Comparison of ENCODE assay signal across 14 cellular contexts in the genomic region with DNA sequence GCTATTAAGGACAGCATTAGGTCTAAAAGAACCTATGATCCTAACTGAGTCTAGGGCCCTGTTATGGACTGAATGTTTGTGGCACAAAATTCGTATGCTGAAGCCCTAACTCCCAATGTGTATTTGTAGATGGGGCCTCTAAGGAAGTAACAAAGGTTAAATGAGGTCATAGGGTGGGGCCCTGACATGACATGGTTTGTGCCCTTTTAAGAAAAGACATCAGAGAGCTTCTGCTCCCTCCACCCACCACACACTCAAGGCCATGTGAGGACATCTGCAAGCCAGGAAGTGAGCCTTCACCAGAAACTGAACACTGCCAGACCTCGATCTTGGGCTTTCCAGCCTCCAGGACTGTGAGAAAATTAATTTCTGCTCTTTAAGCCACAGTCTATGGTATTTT. TPM values are rescaled to one million over a fixed set of nuclear protein-coding genes. Genes with fewer than 3 reads are reported as not detected.
DNase-seq lines count a peak whose midpoint lies in the region; ATAC-seq and FAIRE-seq lines count a peak whose summit lies in the region.
"Had no signal": no experiment of that assay in that cellular context is flagged by ENCODE, and none has a peak within 500 bp of the region (broad histone marks: within the 10 kb centered on the region; RNA-seq: fewer than 3 reads in every experiment).

No MANE protein-coding gene starts in this region.

- peak; percentile 37 for DNase-seq in activated naive CD4-positive, alpha-beta T cell treated with anti-CD3 and anti-CD28 coated beads, Interleukin-2, amount 10 ng/mL, durations not matched to agents 7 days and 5 days
- DNase-seq in activated naive CD4-positive, alpha-beta T cell treated with Interleukin-2 at 50 U/mL for 16 hours: no peak
- DNase-seq in MV-4-11 (lab: John Stamatoyannopoulos, UW): peak; percentile 84
- no peak for DNase-seq in activated naive CD8-positive, alpha-beta T cell treated with anti-CD3 and anti-CD28 coated beads, Interleukin-2, amount 10 ng/mL, durations not matched to agents 7 days and 5 days
- DNase-seq in NCI-H1092 (lab: John Stamatoyannopoulos, UW): no peak
- no peak for DNase-seq in NCI-H2196 (lab: John Stamatoyannopoulos, UW; ENCODE audit: unreplicated experiment)
- DNase-seq in HTR-8/SVneo (ENCODE audit: insufficient read length, low spot score): no peak
- DNase-seq: islet precursor cell, NCI-H1417, tibial artery had no signal

- H3K9me3 Mint-ChIP-seq in activated naive CD4-positive, alpha-beta T cell treated with anti-CD3 and anti-CD28 coated beads, Interleukin-2, amount 10 ng/mL, durations not matched to agents 7 days and 5 days: peaks cover 18% of the 10 kb centered on the region
- peaks cover 10% of the 10 kb centered on the region for H3K9me3 Mint-ChIP-seq in activated naive CD8-positive, alpha-beta T cell treated with anti-CD3 and anti-CD28 coated beads, Interleukin-2, amount 10 ng/mL, durations not matched to agents 7 days and 5 days
- peaks cover 3% of the 10 kb centered on the region for H3K9me3 Mint-ChIP-seq in stimulated activated naive CD8-positive, alpha-beta T cell treated with anti-CD3 and anti-CD28 coated beads, Interleukin-15, Interleukin-2, amounts not matched to agents 100 ng/mL and 50 ng/mL, for 24 hours
- H3K9me3 Mint-ChIP-seq: central memory CD8-positive, alpha-beta T cell had no signal

- FAIRE-seq in HTR-8/SVneo (lab: Jason Lieb, UNC): no peak
- FAIRE-seq: endometrium had no signal

- peaks cover 68% of the 10 kb centered on the region for H3K36me3 Mint-ChIP-seq in activated naive CD4-positive, alpha-beta T cell treated with anti-CD3 and anti-CD28 coated beads, Interleukin-2, amount 10 ng/mL, durations not matched to agents 7 days and 5 days
- peaks cover 63% of the 10 kb centered on the region for H3K36me3 Mint-ChIP-seq in activated naive CD8-positive, alpha-beta T cell treated with anti-CD3 and anti-CD28 coated beads, Interleukin-2, amount 10 ng/mL, durations not matched to agents 7 days and 5 days
- peaks cover 77% of the 10 kb centered on the region for H3K36me3 Mint-ChIP-seq in stimulated activated naive CD8-positive, alpha-beta T cell treated with anti-CD3 and anti-CD28 coated beads, Interleukin-15, Interleukin-2, amounts not matched to agents 100 ng/mL and 50 ng/mL, for 24 hours (ENCODE audit: low read depth)

- H3K4me3 Mint-ChIP-seq in activated naive CD4-positive, alpha-beta T cell treated with anti-CD3 and anti-CD28 coated beads, Interleukin-2, amount 10 ng/mL, durations not matched to agents 7 days and 5 days: no peak overlapping the region
- no peak overlapping the region for H3K4me3 Mint-ChIP-seq in activated naive CD8-positive, alpha-beta T cell treated with anti-CD3 and anti-CD28 coated beads, Interleukin-2, amount 10 ng/mL, durations not matched to agents 7 days and 5 days
- H3K4me3 Mint-ChIP-seq in stimulated activated naive CD8-positive, alpha-beta T cell treated with anti-CD3 and anti-CD28 coated beads, Interleukin-15, Interleukin-2, amounts not matched to agents 100 ng/mL and 50 ng/mL, for 24 hours: no peak overlapping the region
- H3K4me3 Mint-ChIP-seq: central memory CD8-positive, alpha-beta T cell had no signal

- H3K27ac Mint-ChIP-seq in activated naive CD4-positive, alpha-beta T cell treated with anti-CD3 and anti-CD28 coated beads, Interleukin-2, amount 10 ng/mL, durations not matched to agents 7 days and 5 days: peak overlapping the region; percentile 25
- no peak overlapping the region for H3K27ac Mint-ChIP-seq in activated naive CD8-positive, alpha-beta T cell treated with anti-CD3 and anti-CD28 coated beads, Interleukin-2, amount 10 ng/mL, durations not matched to agents 7 days and 5 days
- peak overlapping the region; percentile 75 for H3K27ac Mint-ChIP-seq in stimulated activated naive CD8-positive, alpha-beta T cell treated with anti-CD3 and anti-CD28 coated beads, Interleukin-15, Interleukin-2, amounts not matched to agents 100 ng/mL and 50 ng/mL, for 24 hours

- CTCF ChIA-PET in activated naive CD4-positive, alpha-beta T cell treated with anti-CD3 and anti-CD28 coated beads, Interleukin-2, amount 10 ng/mL, durations not matched to agents 7 days and 5 days (lab: Charles Lee): no interaction called here

- peak; percentile 28 for ATAC-seq in activated naive CD8-positive, alpha-beta T cell treated with anti-CD3 and anti-CD28 coated beads, Interleukin-2, amount 10 ng/mL, durations not matched to agents 7 days and 5 days (ENCODE audit: low read depth)
- ATAC-seq: Panc1 had no signal

- peaks cover 35% of the 10 kb centered on the region for H3K4me1 Mint-ChIP-seq in activated naive CD4-positive, alpha-beta T cell treated with anti-CD3 and anti-CD28 coated beads, Interleukin-2, amount 10 ng/mL, durations not matched to agents 7 days and 5 days
- peaks cover 19% of the 10 kb centered on the region for H3K4me1 Mint-ChIP-seq in activated naive CD8-positive, alpha-beta T cell treated with anti-CD3 and anti-CD28 coated beads, Interleukin-2, amount 10 ng/mL, durations not matched to agents 7 days and 5 days
- H3K4me1 Mint-ChIP-seq in stimulated activated naive CD8-positive, alpha-beta T cell treated with anti-CD3 and anti-CD28 coated beads, Interleukin-15, Interleukin-2, amounts not matched to agents 100 ng/mL and 50 ng/mL, for 24 hours (ENCODE audit: low read depth): peaks cover 50% of the 10 kb centered on the region

- no peaks in the 10 kb centered on the region for H3K27me3 Mint-ChIP-seq in activated naive CD4-positive, alpha-beta T cell treated with anti-CD3 and anti-CD28 coated beads, Interleukin-2, amount 10 ng/mL, durations not matched to agents 7 days and 5 days
- H3K27me3 Mint-ChIP-seq in activated naive CD8-positive, alpha-beta T cell treated with anti-CD3 and anti-CD28 coated beads, Interleukin-2, amount 10 ng/mL, durations not matched to agents 7 days and 5 days: no peaks in the 10 kb centered on the region
- no peaks in the 10 kb centered on the region for H3K27me3 Mint-ChIP-seq in stimulated activated naive CD8-positive, alpha-beta T cell treated with anti-CD3 and anti-CD28 coated beads, Interleukin-15, Interleukin-2, amounts not matched to agents 100 ng/mL and 50 ng/mL, for 24 hours
- H3K27me3 Mint-ChIP-seq: central memory CD8-positive, alpha-beta T cell had no signal

- POLR2A ChIA-PET in activated naive CD8-positive, alpha-beta T cell treated with anti-CD3 and anti-CD28 coated beads, Interleukin-2, amount 10 ng/mL, durations not matched to agents 7 days and 5 days (lab: Charles Lee): no interaction called here

RNA-seq across cellular contexts. Expression of a gene that starts 49.2 kb away (rescaled TPM):
- total RNA-seq in activated naive CD8-positive, alpha-beta T cell treated with anti-CD3 and anti-CD28 coated beads, Interleukin-2, amount 10 ng/mL, durations not matched to agents 7 days and 5 days: 100 to 1,000 TPM in 1 of 2 experiments, 10 to 100 TPM in 1; 94.9 to 105 TPM

Comparison
In these comparisons a context has a peak if more than half of its experiments do, and no peak if none do; other contexts are left out.
1. DNase-seq: peak in activated naive CD4-positive, alpha-beta T cell treated with anti-CD3 and anti-CD28 coated beads, Interleukin-2, amount 10 ng/mL, durations not matched to agents 7 days and 5 days (single experiment) and MV-4-11 (single experiment); none in activated naive CD4-positive, alpha-beta T cell treated with Interleukin-2 at 50 U/mL for 16 hours (single experiment), activated naive CD8-positive, alpha-beta T cell treated with anti-CD3 and anti-CD28 coated beads, Interleukin-2, amount 10 ng/mL, durations not matched to agents 7 days and 5 days (single experiment), NCI-H1092 (single experiment), NCI-H2196 (single experiment) and HTR-8/SVneo (single experiment).